In genomic region chr12:57270966-57271470, GRCh38 we compare ENCODE assay signal across 1 cellular context.
TF ChIP-seq lines count a peak whose summit lies in the region.

No MANE protein-coding gene starts in this region.

TF ChIP-seq in HEK293, 187 proteins besides CTCF, POLR2A, EP300 and RAD21 (continued from another document):
- no peak for TF ChIP-seq ZNF776 (tag by site-specific recombination; IDR thresholded peaks at IDR 0.05; ENCODE audit: borderline replicate concordance)
- no peak for TF ChIP-seq ZBTB7A (tag by site-specific recombination; IDR thresholded peaks at IDR 0.05; ENCODE audit: low read depth)
